ENCODE assay signal across 13 cellular contexts in the genomic region with DNA sequence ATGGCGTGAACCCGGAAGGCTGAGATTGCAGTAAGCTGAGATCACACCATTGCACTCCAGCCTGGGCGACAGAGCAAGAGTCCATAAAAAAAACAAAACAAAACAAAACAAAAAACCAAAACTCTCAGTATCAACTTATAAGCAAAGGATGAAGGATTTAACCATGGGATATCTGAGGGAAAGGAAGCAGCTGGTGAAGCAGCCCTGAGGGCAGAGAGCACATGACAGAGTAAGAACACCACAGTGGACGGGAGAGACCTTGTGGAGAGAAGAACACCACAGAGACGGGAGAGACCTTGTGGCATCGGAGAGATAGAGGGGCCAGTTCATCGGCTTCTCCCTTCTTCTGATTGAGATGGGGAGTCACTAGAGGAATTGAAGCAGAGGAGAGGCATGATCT.
DNase-seq lines count a peak whose midpoint lies in the region; ATAC-seq and TF ChIP-seq lines count a peak whose summit lies in the region.
"Had no signal": no experiment of that assay in that cellular context is flagged by ENCODE, and none has a peak within 500 bp of the region (broad histone marks: within the 10 kb centered on the region; RNA-seq: fewer than 3 reads in every experiment).

No MANE protein-coding gene starts in this region.

- DNase-seq in DMS53 treated with DMSO at 0.1 percent for 48 hours (lab: John Stamatoyannopoulos, UW; ENCODE audit: unreplicated experiment), result peak; percentile 33
- DNase-seq in SK-MEL-5 (ENCODE audit: low read depth, low spot score), result peak; percentile 29
- no peak for DNase-seq in mesendoderm
- DNase-seq in HT-29 (ENCODE audit: low spot score), result no peak
- no peak for DNase-seq in CD4-positive, alpha-beta T cell
- DNase-seq: C1 segment of cervical spinal cord; CD8-positive, alpha-beta T cell; DMS 273 treated with DMSO at 0.1 percent for 48 hours; DND-41; GM23248; H7; HCEC 1CT had no signal

- no peak overlapping the region for H2AK5ac ChIP-seq in mesendoderm (ENCODE audit: low read length)

- no peaks in the 10 kb centered on the region for H3K27me3 ChIP-seq in mesendoderm (ENCODE audit: insufficient read depth, low read length, poor library complexity)
- no peaks in the 10 kb centered on the region for H3K27me3 ChIP-seq in CD4-positive, alpha-beta T cell (ENCODE audit: control insufficient read depth, insufficient read depth, low read length)

- H3K4me3 Mint-ChIP-seq in CD4-positive, alpha-beta T cell, result no peak overlapping the region
- H3K4me3 Mint-ChIP-seq: CD8-positive, alpha-beta T cell had no signal

- H3K4ac ChIP-seq in mesendoderm (ENCODE audit: low read depth, low read length), result no peak overlapping the region

- intact Hi-C loops in CD4-positive, alpha-beta T cell (cut with DNase I, micrococcal nuclease), result no loop called here

- in situ Hi-C loops in SK-MEL-5 (cut with HindIII; ENCODE audit: low pct_unique_long_range_greater_than_20kb, low sequenced_read_pairs), result no loop called here

- no peak overlapping the region for H3K23ac ChIP-seq in mesendoderm (ENCODE audit: low read length)

- H2BK5ac ChIP-seq in mesendoderm (ENCODE audit: low read length), result no peak overlapping the region

- H3K9ac ChIP-seq in mesendoderm (ENCODE audit: low read length), result no peak overlapping the region
- H3K9ac ChIP-seq: GM23248 had no signal

- TF ChIP-seq CTCF in CD4-positive, alpha-beta T cell (IDR thresholded peaks at IDR 0.05), result no peak

- POLR2A ChIA-PET in CD4-positive, alpha-beta T cell (lab: Charles Lee), result no interaction called here

- no peaks in the 10 kb centered on the region for H3K36me3 Mint-ChIP-seq in CD4-positive, alpha-beta T cell (ENCODE audit: low read depth)
- H3K36me3 Mint-ChIP-seq: CD8-positive, alpha-beta T cell had no signal

- H3K79me2 ChIP-seq in mesendoderm (ENCODE audit: control insufficient read depth, insufficient read depth, low read length), result no peaks in the 10 kb centered on the region

- H4K8ac ChIP-seq in mesendoderm (ENCODE audit: low read depth, low read length), result no peak overlapping the region

- no peak overlapping the region for H2BK120ac ChIP-seq in mesendoderm (ENCODE audit: low read depth, low read length)

- H3K79me1 ChIP-seq in mesendoderm (ENCODE audit: low read length), result no peaks in the 10 kb centered on the region

- no peak overlapping the region for H2BK15ac ChIP-seq in mesendoderm (replicated peaks; ENCODE audit: low read depth)

- H3K4me2 ChIP-seq in mesendoderm (ENCODE audit: low read length), result no peak overlapping the region

- CTCF ChIA-PET in CD4-positive, alpha-beta T cell (lab: Charles Lee), result no interaction called here

- H3K9me3 ChIP-seq in CD4-positive, alpha-beta T cell (ENCODE audit: control insufficient read depth, low read length), result no peaks in the 10 kb centered on the region

- no peaks in the 10 kb centered on the region for H3K36me3 ChIP-seq in mesendoderm (ENCODE audit: control insufficient read depth, insufficient read depth, low read length)

- H3K4me3 ChIP-seq in mesendoderm (ENCODE audit: low read length), result no peak overlapping the region
- H3K4me3 ChIP-seq: GM23248 had no signal

- no peak overlapping the region for H3K56ac ChIP-seq in mesendoderm (ENCODE audit: low read length)

- ATAC-seq in GM19463 (IDR thresholded peaks at IDR 0.05; ENCODE audit: unreplicated experiment), result no peak
- no peak for ATAC-seq in CD4-positive, alpha-beta T cell (ENCODE audit: poor library complexity)
- ATAC-seq: CD8-positive, alpha-beta T cell had no signal

- H3K4me1 ChIP-seq in mesendoderm (ENCODE audit: control insufficient read depth, low read depth, low read length), result peaks cover 2% of the 10 kb centered on the region

- H3K4me1 Mint-ChIP-seq in CD4-positive, alpha-beta T cell (ENCODE audit: low read depth), result no peaks in the 10 kb centered on the region

- H3K9me3 Mint-ChIP-seq in CD4-positive, alpha-beta T cell, result peaks cover 3% of the 10 kb centered on the region

- no peak overlapping the region for H3K27ac Mint-ChIP-seq in CD4-positive, alpha-beta T cell
- H3K27ac Mint-ChIP-seq: CD8-positive, alpha-beta T cell had no signal

- WGBS in mesendoderm (ENCODE audit: extremely low coverage, insufficient coverage, low lambda C conversion rate), result no CpG with 5 or more reads among the region's 7 CpGs

- H3K18ac ChIP-seq in mesendoderm (ENCODE audit: low read length), result peak overlapping the region; percentile 65

- H3K27ac ChIP-seq in mesendoderm (ENCODE audit: low read depth, low read length), result peak overlapping the region; percentile 17
- H3K27ac ChIP-seq in CD4-positive, alpha-beta T cell (ENCODE audit: low read depth, low read length), result no peak overlapping the region
- H3K27ac ChIP-seq: GM23248 had no signal

- no peak overlapping the region for H4K5ac ChIP-seq in mesendoderm (ENCODE audit: low read length)

- H3K27me3 Mint-ChIP-seq in CD4-positive, alpha-beta T cell, result no peaks in the 10 kb centered on the region

Comparison
In these comparisons a context has a peak if more than half of its experiments do, and no peak if none do; other contexts are left out.
1. DNase-seq: peak in DMS53 treated with DMSO at 0.1 percent for 48 hours (single experiment) and SK-MEL-5 (single experiment); none in mesendoderm (single experiment), HT-29 (single experiment) and CD4-positive, alpha-beta T cell (0 of 10).